ENCODE assay signal across 12 cellular contexts in the genomic region with DNA sequence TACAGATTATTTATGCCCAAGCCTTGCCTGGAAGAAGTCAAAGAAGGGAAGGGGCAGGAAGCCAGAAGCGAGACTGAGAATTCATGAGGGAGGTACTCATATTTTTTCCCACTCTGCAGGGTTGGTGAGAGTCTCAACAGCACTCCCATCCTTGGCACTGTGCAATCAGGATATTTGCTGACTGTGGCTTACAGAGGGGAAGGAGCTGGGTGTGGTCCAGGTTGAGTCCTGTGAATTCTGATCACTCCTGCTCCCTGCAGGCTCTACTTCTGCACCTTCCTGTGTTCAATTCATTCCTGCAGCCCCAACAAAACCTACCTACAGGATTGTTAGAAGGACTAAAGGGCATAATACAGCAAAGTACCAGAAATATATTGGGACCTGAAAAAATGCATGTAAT.
A peak's percentile ranks its signal among the peaks of the same experiment; 100 is the strongest.
DNase-seq lines count a peak whose midpoint lies in the region; ATAC-seq and TF ChIP-seq lines count a peak whose summit lies in the region.
"Had no signal": no experiment of that assay in that cellular context is flagged by ENCODE, and none has a peak within 500 bp of the region (broad histone marks: within the 10 kb centered on the region; RNA-seq: fewer than 3 reads in every experiment).

No MANE protein-coding gene starts in this region.

- no peaks in the 10 kb centered on the region for H3K36me3 Mint-ChIP-seq in activated CD8-positive, alpha-beta T cell treated with anti-CD3 and anti-CD28 coated beads for 36 hours (ENCODE audit: low read depth)
- no peaks in the 10 kb centered on the region for H3K36me3 Mint-ChIP-seq in CD4-positive, alpha-beta T cell (ENCODE audit: low read depth)

- no peak overlapping the region for H3K4me3 Mint-ChIP-seq in activated CD8-positive, alpha-beta T cell treated with anti-CD3 and anti-CD28 coated beads for 36 hours
- H3K4me3 Mint-ChIP-seq in CD4-positive, alpha-beta T cell = no peak overlapping the region
- H3K4me3 Mint-ChIP-seq: GM23338 had no signal

- H3K36me3 ChIP-seq in prostate gland = no peaks in the 10 kb centered on the region
- no peaks in the 10 kb centered on the region for H3K36me3 ChIP-seq in sigmoid colon

- peak; percentile 12 for DNase-seq in DMS153 (lab: John Stamatoyannopoulos, UW)
- DNase-seq in DMS153 treated with DMSO at 0.1 percent for 48 hours (lab: John Stamatoyannopoulos, UW; ENCODE audit: unreplicated experiment) = no peak
- peak; percentile 22 for DNase-seq in LNCaP clone FGC (ENCODE audit: low read depth)
- peak in 1 of 2 donors; percentile 13 for DNase-seq in left colon
- peak; percentile 61 for DNase-seq in prostate gland (ENCODE audit: low spot score)
- DNase-seq in activated CD8-positive, alpha-beta T cell treated with anti-CD3 and anti-CD28 coated beads for 36 hours = no peak
- DNase-seq in sigmoid colon = no peak
- DNase-seq in CD4-positive, alpha-beta T cell = no peak
- DNase-seq: DMS79, H7 had no signal

- ATAC-seq in left colon = peak; percentile 47
- no peak for ATAC-seq in activated CD8-positive, alpha-beta T cell treated with anti-CD3 and anti-CD28 coated beads for 36 hours
- ATAC-seq in CD4-positive, alpha-beta T cell (ENCODE audit: poor library complexity) = no peak
- ATAC-seq: GM23338 had no signal

- H3K4me1 Mint-ChIP-seq in activated CD8-positive, alpha-beta T cell treated with anti-CD3 and anti-CD28 coated beads for 36 hours (ENCODE audit: low read depth) = no peaks in the 10 kb centered on the region
- no peaks in the 10 kb centered on the region for H3K4me1 Mint-ChIP-seq in CD4-positive, alpha-beta T cell (ENCODE audit: low read depth)

- H3K4me1 ChIP-seq in prostate gland (replicated peaks) (no peaks in the 10 kb centered on the region), sigmoid colon (peaks cover 0 to 5% (median under 1%) of the 10 kb centered on the region in 4 donors)

- H3K27ac ChIP-seq in prostate gland (no peak overlapping the region), sigmoid colon (no peak overlapping the region)
- no peak overlapping the region for H3K27ac ChIP-seq in CD4-positive, alpha-beta T cell (ENCODE audit: low read depth, low read length)
- H3K27ac ChIP-seq: 22Rv1 had no signal

- POLR2A ChIA-PET in activated CD8-positive, alpha-beta T cell treated with anti-CD3 and anti-CD28 coated beads for 36 hours (lab: Charles Lee) = no interaction called here
- POLR2A ChIA-PET in CD4-positive, alpha-beta T cell (lab: Charles Lee) = no interaction called here

- CTCF ChIA-PET in activated CD8-positive, alpha-beta T cell treated with anti-CD3 and anti-CD28 coated beads for 36 hours (lab: Charles Lee) = no interaction called here
- CTCF ChIA-PET in CD4-positive, alpha-beta T cell (lab: Charles Lee) = no interaction called here

- H3K27me3 ChIP-seq in prostate gland (replicated peaks; ENCODE audit: insufficient read depth) (no peaks in the 10 kb centered on the region), sigmoid colon (peaks cover 0 to 4% (median 0%) of the 10 kb centered on the region in 3 donors)
- no peaks in the 10 kb centered on the region for H3K27me3 ChIP-seq in CD4-positive, alpha-beta T cell (ENCODE audit: control insufficient read depth, insufficient read depth, low read length)

- H3K4me3 ChIP-seq in LNCaP clone FGC (ENCODE audit: low read depth, low read length) (no peak overlapping the region), prostate gland (no peak overlapping the region), sigmoid colon (no peak overlapping the region)
- H3K4me3 ChIP-seq: GM23338 had no signal

- no peaks in the 10 kb centered on the region for H3K9me3 Mint-ChIP-seq in activated CD8-positive, alpha-beta T cell treated with anti-CD3 and anti-CD28 coated beads for 36 hours
- no peaks in the 10 kb centered on the region for H3K9me3 Mint-ChIP-seq in CD4-positive, alpha-beta T cell
- H3K9me3 Mint-ChIP-seq: GM23338 had no signal

- H3K9me3 ChIP-seq in prostate gland = no peaks in the 10 kb centered on the region
- H3K9me3 ChIP-seq in sigmoid colon = no peaks in the 10 kb centered on the region
- H3K9me3 ChIP-seq in CD4-positive, alpha-beta T cell (ENCODE audit: control insufficient read depth, low read length) = no peaks in the 10 kb centered on the region

- H3K27me3 Mint-ChIP-seq in activated CD8-positive, alpha-beta T cell treated with anti-CD3 and anti-CD28 coated beads for 36 hours = peaks cover 1% of the 10 kb centered on the region
- peaks cover 26% of the 10 kb centered on the region for H3K27me3 Mint-ChIP-seq in CD4-positive, alpha-beta T cell

- intact Hi-C loops in left colon (cut with DNase I, micrococcal nuclease) (loop anchor here in 1 of 2 donors (10.0 kb wide), 1 partner anchor 970 kb away; no protein-coding TSS in a partner anchor), prostate gland (cut with DNase I) (loop anchor here (5.0 kb wide), 1 partner anchor 318 kb away; no protein-coding TSS in a partner anchor), sigmoid colon (cut with DNase I) (loop anchor here (10.0 kb wide), 1 partner anchor 190 kb away; no protein-coding TSS in a partner anchor)
- intact Hi-C loops in activated CD8-positive, alpha-beta T cell treated with anti-CD3 and anti-CD28 coated beads for 36 hours (cut with micrococcal nuclease) = no loop called here
- intact Hi-C loops in CD4-positive, alpha-beta T cell (cut with DNase I, micrococcal nuclease) = loop anchor here in 1 of 2 experiments (10.0 kb wide), 1 partner anchor 970 kb away; no protein-coding TSS in a partner anchor

- TF ChIP-seq POLR2A in prostate gland (IDR thresholded peaks at IDR 0.05) (no peak), sigmoid colon (IDR thresholded peaks at IDR 0.05) (no peak)

- no peak for TF ChIP-seq EP300 in sigmoid colon (IDR thresholded peaks at IDR 0.05)

- WGBS in prostate gland = 38% methylated on average over 1 of the region's 1 CpG
- 31 to 61% methylated on average over 1 of the region's 1 CpG for WGBS in sigmoid colon, 2 donors

- no peak overlapping the region for H3K27ac Mint-ChIP-seq in activated CD8-positive, alpha-beta T cell treated with anti-CD3 and anti-CD28 coated beads for 36 hours
- no peak overlapping the region for H3K27ac Mint-ChIP-seq in CD4-positive, alpha-beta T cell
- H3K27ac Mint-ChIP-seq: GM23338 had no signal

- TF ChIP-seq CTCF in LNCaP clone FGC (IDR thresholded peaks at IDR 0.05; ENCODE audit: control insufficient read depth, extremely low read depth, insufficient read depth) (0 out of 2 replicates have a peak, but pooled peaks have one; percentile 17), prostate gland (IDR thresholded peaks at IDR 0.05) (peak in 2 of 4 experiments; percentile 12 to 35), sigmoid colon (IDR thresholded peaks at IDR 0.05) (no peak)
- TF ChIP-seq CTCF in activated CD8-positive, alpha-beta T cell treated with anti-CD3 and anti-CD28 coated beads for 36 hours (IDR thresholded peaks at IDR 0.05) = no peak
- TF ChIP-seq CTCF in CD4-positive, alpha-beta T cell (IDR thresholded peaks at IDR 0.05) = no peak

Comparison
In these comparisons a context has a peak if more than half of its experiments do, and no peak if none do; other contexts are left out.
1. DNase-seq: peak in DMS153 (single experiment), LNCaP clone FGC (single experiment) and prostate gland (single experiment); none in DMS153 treated with DMSO at 0.1 percent for 48 hours (single experiment), activated CD8-positive, alpha-beta T cell treated with anti-CD3 and anti-CD28 coated beads for 36 hours (single experiment), sigmoid colon (single experiment) and CD4-positive, alpha-beta T cell (0 of 10).